In genomic region chr19:10431943-10432735, GRCh38 we compare ENCODE assay signal across 8 cellular contexts. TPM values are rescaled to one million over a fixed set of nuclear protein-coding genes. Genes with fewer than 3 reads are reported as not detected.
A peak's percentile ranks its signal among the peaks of the same experiment; 100 is the strongest.
DNase-seq lines count a peak whose midpoint lies in the region; TF ChIP-seq lines count a peak whose summit lies in the region.

No MANE protein-coding gene starts in this region.

- TF ChIP-seq CTCF in tibial artery (IDR thresholded peaks at IDR 0.05): no peak

- no peak overlapping the region for H4K91ac ChIP-seq in mesenchymal stem cell (ENCODE audit: low read length)

- H3K27ac ChIP-seq in mesenchymal stem cell (ENCODE audit: low read length, poor library complexity, severe bottlenecking) (no peak overlapping the region), tibial artery (peak overlapping the region; percentile 27 to 45)

- DNase-seq in stimulated activated CD4-positive, alpha-beta T cell treated with anti-CD3 and anti-CD28 coated beads, Interleukin-12 subunit alpha, Interleukin-12 subunit beta, amount 100 ng/mL, for 4 hours: peak; percentile 52
- DNase-seq in stimulated activated CD4-positive, alpha-beta T cell treated with anti-CD3 and anti-CD28 coated beads, Interleukin-2, amount 100 ng/mL, for 48 hours: no peak
- DNase-seq in activated CD4-positive, alpha-beta T cell treated with anti-CD3 and anti-CD28 coated beads for 1 hour: peak; percentile 36
- DNase-seq in dermis blood vessel endothelial cell: peak; percentile 40
- peak; percentile 66 for DNase-seq in mesenchymal stem cell
- peak; percentile 68 to 82 for DNase-seq in tibial artery
- no peak for DNase-seq in GM19238 (ENCODE audit: insufficient read length, low spot score)
- no peak for DNase-seq in NCI-H2081 (lab: John Stamatoyannopoulos, UW)

- no peaks in the 10 kb centered on the region for H3K9me3 ChIP-seq in mesenchymal stem cell (ENCODE audit: control insufficient read depth, low read length)
- no peaks in the 10 kb centered on the region for H3K9me3 ChIP-seq in tibial artery

- H3K18ac ChIP-seq in mesenchymal stem cell (ENCODE audit: low read depth in 1 of 2, low read length in 2 of 2): peak overlapping the region; percentile 33 to 85

- H3K4me1 ChIP-seq in mesenchymal stem cell (ENCODE audit: control insufficient read depth, insufficient read depth, low read depth, low read length) (peaks cover 16% of the 10 kb centered on the region), tibial artery (peaks cover 0 to 25% (median 20%) of the 10 kb centered on the region in 4 donors)

- peak overlapping the region in 1 of 2 experiments; percentile 84 for H3K4ac ChIP-seq in mesenchymal stem cell (ENCODE audit: low read depth in 1 of 2, low read length in 2 of 2)

- peak overlapping the region; percentile 91 for H4K8ac ChIP-seq in mesenchymal stem cell (ENCODE audit: low read length)

- peak overlapping the region; percentile 56 for H2AFZ ChIP-seq in mesenchymal stem cell (ENCODE audit: low read depth, low read length)

- H3K36me3 ChIP-seq in mesenchymal stem cell (ENCODE audit: control insufficient read depth in 1 of 2, insufficient read depth in 2 of 2, low read depth in 1 of 2, low read length in 2 of 2) (no peaks in the 10 kb centered on the region), tibial artery (no peaks in the 10 kb centered on the region)

- peak overlapping the region; percentile 84 for H3K9ac ChIP-seq in mesenchymal stem cell (ENCODE audit: low read length)

- H2BK120ac ChIP-seq in mesenchymal stem cell (ENCODE audit: low read depth, low read length): peak overlapping the region; percentile 42

- H3K27me3 ChIP-seq in mesenchymal stem cell (ENCODE audit: control insufficient read depth in 1 of 2, insufficient read depth in 1 of 2, low read length in 2 of 2) (peaks cover 18 to 22% of the 10 kb centered on the region in 2 experiments), tibial artery (peaks cover 0 to 19% of the 10 kb centered on the region in 2 donors)

- 11% methylated on average over 41 of the region's 64 CpGs for WGBS in mesenchymal stem cell

- H3K23ac ChIP-seq in mesenchymal stem cell (ENCODE audit: low read length in 2 of 2): peak overlapping the region in 1 of 2 experiments; percentile 35

- peak overlapping the region in 1 of 2 experiments; percentile 31 for H3K14ac ChIP-seq in mesenchymal stem cell (ENCODE audit: low read length in 2 of 2)

- peak overlapping the region; percentile 60 for H3K4me2 ChIP-seq in mesenchymal stem cell (ENCODE audit: low read length, poor library complexity, severe bottlenecking)

- H3K4me3 ChIP-seq in mesenchymal stem cell (ENCODE audit: insufficient read depth in 1 of 2, low read depth in 1 of 2, low read length in 2 of 2): peak overlapping the region; percentile 54 to 72
- H3K4me3 ChIP-seq in tibial artery: peak overlapping the region; percentile 59 to 62

- H3K79me1 ChIP-seq in mesenchymal stem cell (replicated peaks; ENCODE audit: low read length, poor library complexity, severe bottlenecking): no peaks in the 10 kb centered on the region

- intact Hi-C loops in tibial artery (cut with DNase I; ENCODE audit: low total_unique reads): no loop called here

- H2BK12ac ChIP-seq in mesenchymal stem cell (ENCODE audit: low read length in 2 of 2): no peak overlapping the region

- peak overlapping the region; percentile 73 for H2BK15ac ChIP-seq in mesenchymal stem cell (ENCODE audit: low read depth, poor library complexity, severe bottlenecking)

- H2BK5ac ChIP-seq in mesenchymal stem cell (ENCODE audit: low read depth, low read length, poor library complexity, severe bottlenecking): no peak overlapping the region

- no peak overlapping the region for H2AK5ac ChIP-seq in mesenchymal stem cell (ENCODE audit: low read length, severe bottlenecking)

RNA-seq across cellular contexts. Expression of gene PDE4A, which starts 11.8 kb away (rescaled TPM):
- total RNA-seq in dermis blood vessel endothelial cell: 2.2 and 5.3 TPM in 2 replicates
- polyA plus RNA-seq in mesenchymal stem cell (2013, experiment 1 of 2): 10.4 TPM
- polyA plus RNA-seq in mesenchymal stem cell (2013, experiment 2 of 2): 10.3 TPM

RNA-seq across cellular contexts. Expression of gene CDC37, which starts 28.8 kb away (rescaled TPM):
- total RNA-seq in dermis blood vessel endothelial cell: 367 and 370 TPM in 2 replicates
- 163 TPM for polyA plus RNA-seq in mesenchymal stem cell (2013, experiment 1 of 2)
- polyA plus RNA-seq in mesenchymal stem cell (2013, experiment 2 of 2): 156 TPM

RNA-seq across cellular contexts. Expression of gene TYK2, which starts 51.8 kb away (rescaled TPM):
- total RNA-seq in dermis blood vessel endothelial cell: 95.6 and 110 TPM in 2 replicates
- 66.7 TPM for polyA plus RNA-seq in mesenchymal stem cell (2013, experiment 1 of 2)
- polyA plus RNA-seq in mesenchymal stem cell (2013, experiment 2 of 2): 65.7 TPM

Comparison
In these comparisons a context has a peak if more than half of its experiments do, and no peak if none do; other contexts are left out.
1. DNase-seq: peak in stimulated activated CD4-positive, alpha-beta T cell treated with anti-CD3 and anti-CD28 coated beads, Interleukin-12 subunit alpha, Interleukin-12 subunit beta, amount 100 ng/mL, for 4 hours (single experiment), activated CD4-positive, alpha-beta T cell treated with anti-CD3 and anti-CD28 coated beads for 1 hour (single experiment), dermis blood vessel endothelial cell (single experiment), mesenchymal stem cell (single experiment) and tibial artery (2 of 2); none in stimulated activated CD4-positive, alpha-beta T cell treated with anti-CD3 and anti-CD28 coated beads, Interleukin-2, amount 100 ng/mL, for 48 hours (0 of 2), GM19238 (single experiment) and NCI-H2081 (0 of 2).